ENCODE assay signal across 1 cellular context in the genomic region with DNA sequence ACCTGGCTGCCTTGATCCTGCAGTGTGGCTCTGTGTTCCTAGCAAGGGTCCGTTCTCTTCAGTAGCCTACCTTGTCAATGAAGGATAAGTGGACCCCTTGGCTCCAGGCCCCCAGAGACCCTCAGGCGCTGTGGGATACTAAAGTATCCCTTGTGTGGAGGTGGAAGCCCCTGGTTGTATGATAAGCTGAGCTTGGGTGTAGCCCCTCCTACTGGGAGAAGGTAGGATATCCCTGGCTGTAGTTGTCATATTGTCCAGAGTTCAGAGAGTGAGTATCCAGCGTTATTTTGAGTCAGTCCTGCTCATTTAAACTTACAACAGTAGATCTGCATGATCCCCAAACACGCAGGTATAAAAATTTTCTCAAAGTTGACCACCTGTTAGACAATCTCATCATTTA.
TF ChIP-seq lines count a peak whose summit lies in the region.

No MANE protein-coding gene starts in this region.

TF ChIP-seq in H1, 55 proteins besides CTCF, POLR2A, EP300 and RAD21 (continued from another document):
- no peak for TF ChIP-seq TAF7 (optimal IDR thresholded peaks at IDR 0.05; ENCODE audit: borderline replicate concordance, low read depth, low read length)
- TF ChIP-seq SP1 (IDR thresholded peaks at IDR 0.05; ENCODE audit: low read depth, low read length): no peak
